ENCODE assay signal across 1 cellular context in the genomic region with DNA sequence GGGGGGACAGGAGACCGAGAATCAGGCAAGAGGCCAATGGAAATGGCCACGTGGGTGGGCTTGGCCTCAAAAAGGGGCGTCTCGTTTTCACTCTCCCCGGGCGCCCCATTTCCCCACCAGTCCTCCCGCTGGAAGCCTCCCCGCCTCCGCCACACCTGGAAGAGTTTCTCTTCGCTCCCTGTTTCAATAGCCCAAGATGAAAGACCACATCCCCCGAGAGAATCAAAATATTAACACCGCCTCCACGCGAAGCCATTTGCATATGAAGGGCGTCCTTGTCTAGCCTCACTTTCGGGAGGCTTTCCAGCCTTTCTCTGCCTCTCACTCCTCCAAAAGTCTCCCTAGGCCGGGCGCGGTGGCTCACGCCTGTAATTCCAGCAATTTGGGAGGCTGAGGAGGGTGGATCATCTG.
TF ChIP-seq lines count a peak whose summit lies in the region.

No MANE protein-coding gene starts in this region.

TF ChIP-seq in neural cell, 6 proteins besides CTCF, POLR2A, EP300 and RAD21:
- TF ChIP-seq, protein P1, sequence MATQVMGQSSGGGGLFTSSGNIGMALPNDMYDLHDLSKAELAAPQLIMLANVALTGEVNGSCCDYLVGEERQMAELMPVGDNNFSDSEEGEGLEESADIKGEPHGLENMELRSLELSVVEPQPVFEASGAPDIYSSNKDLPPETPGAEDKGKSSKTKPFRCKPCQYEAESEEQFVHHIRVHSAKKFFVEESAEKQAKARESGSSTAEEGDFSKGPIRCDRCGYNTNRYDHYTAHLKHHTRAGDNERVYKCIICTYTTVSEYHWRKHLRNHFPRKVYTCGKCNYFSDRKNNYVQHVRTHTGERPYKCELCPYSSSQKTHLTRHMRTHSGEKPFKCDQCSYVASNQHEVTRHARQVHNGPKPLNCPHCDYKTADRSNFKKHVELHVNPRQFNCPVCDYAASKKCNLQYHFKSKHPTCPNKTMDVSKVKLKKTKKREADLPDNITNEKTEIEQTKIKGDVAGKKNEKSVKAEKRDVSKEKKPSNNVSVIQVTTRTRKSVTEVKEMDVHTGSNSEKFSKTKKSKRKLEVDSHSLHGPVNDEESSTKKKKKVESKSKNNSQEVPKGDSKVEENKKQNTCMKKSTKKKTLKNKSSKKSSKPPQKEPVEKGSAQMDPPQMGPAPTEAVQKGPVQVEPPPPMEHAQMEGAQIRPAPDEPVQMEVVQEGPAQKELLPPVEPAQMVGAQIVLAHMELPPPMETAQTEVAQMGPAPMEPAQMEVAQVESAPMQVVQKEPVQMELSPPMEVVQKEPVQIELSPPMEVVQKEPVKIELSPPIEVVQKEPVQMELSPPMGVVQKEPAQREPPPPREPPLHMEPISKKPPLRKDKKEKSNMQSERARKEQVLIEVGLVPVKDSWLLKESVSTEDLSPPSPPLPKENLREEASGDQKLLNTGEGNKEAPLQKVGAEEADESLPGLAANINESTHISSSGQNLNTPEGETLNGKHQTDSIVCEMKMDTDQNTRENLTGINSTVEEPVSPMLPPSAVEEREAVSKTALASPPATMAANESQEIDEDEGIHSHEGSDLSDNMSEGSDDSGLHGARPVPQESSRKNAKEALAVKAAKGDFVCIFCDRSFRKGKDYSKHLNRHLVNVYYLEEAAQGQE (IDR thresholded peaks at IDR 0.05; ENCODE audit: borderline replicate concordance), result no peak
- TF ChIP-seq EZH2 (IDR thresholded peaks at IDR 0.05; ENCODE audit: borderline replicate concordance, insufficient read depth, low read length, poor library complexity, severe bottlenecking) (no peak), MXI1 (conservative IDR thresholded peaks at IDR 0.05; ENCODE audit: poor library complexity, severe bottlenecking) (no peak), POLR2AphosphoS5 (IDR thresholded peaks at IDR 0.05) (no peak), SMC3 (conservative IDR thresholded peaks at IDR 0.05; ENCODE audit: poor library complexity) (no peak), TAF1 (IDR thresholded peaks at IDR 0.05; ENCODE audit: low read depth) (no peak)
